In the genomic region with DNA sequence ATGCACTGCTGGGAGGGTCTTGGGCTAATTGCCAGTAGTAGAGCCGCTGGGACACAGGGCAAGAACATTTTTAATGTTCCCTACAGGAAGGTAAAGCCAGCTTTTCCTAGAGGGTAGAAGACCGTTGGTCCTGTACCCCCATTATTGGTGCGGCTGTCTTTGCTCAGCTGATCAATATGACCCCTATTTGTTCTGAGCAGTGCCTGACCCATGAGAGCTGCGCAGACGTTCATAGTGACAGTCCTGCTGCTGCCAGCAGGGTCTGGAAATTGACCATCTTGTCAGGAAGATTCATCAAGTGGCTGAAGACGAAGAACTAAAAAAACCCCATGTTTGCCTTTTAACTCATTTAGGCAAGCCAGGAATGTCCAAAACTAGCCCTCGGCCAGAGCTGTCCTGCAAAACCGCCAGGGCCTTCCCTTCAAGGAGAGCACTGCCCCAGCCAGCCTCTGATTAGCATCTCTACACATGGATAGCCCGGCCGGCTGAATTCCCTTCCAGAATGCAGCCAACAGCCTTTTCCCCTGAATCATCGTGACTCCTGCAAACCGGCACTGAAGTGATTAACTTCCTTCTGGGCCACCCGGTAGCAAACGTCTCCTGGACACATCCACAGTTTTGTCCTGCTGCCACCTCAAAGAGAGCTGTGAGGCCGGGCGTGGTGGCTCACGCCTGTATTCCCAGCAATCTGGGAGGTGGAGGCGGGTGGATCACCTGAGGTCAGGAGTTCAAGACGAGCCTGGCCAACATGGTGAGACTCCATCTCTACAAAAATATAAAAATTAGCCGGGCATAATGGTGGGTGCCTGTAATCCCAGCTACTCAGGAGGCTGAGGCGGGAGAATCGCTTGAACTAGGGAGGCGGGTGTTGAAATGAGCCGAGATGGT, we compare ENCODE assay signal across 1 cellular context.
TF ChIP-seq lines count a peak whose summit lies in the region.

No MANE protein-coding gene starts in this region.

TF ChIP-seq in K562, 482 proteins besides CTCF, POLR2A, EP300 and RAD21 (continued from another document and continues in another):
- TF ChIP-seq, protein P1, sequence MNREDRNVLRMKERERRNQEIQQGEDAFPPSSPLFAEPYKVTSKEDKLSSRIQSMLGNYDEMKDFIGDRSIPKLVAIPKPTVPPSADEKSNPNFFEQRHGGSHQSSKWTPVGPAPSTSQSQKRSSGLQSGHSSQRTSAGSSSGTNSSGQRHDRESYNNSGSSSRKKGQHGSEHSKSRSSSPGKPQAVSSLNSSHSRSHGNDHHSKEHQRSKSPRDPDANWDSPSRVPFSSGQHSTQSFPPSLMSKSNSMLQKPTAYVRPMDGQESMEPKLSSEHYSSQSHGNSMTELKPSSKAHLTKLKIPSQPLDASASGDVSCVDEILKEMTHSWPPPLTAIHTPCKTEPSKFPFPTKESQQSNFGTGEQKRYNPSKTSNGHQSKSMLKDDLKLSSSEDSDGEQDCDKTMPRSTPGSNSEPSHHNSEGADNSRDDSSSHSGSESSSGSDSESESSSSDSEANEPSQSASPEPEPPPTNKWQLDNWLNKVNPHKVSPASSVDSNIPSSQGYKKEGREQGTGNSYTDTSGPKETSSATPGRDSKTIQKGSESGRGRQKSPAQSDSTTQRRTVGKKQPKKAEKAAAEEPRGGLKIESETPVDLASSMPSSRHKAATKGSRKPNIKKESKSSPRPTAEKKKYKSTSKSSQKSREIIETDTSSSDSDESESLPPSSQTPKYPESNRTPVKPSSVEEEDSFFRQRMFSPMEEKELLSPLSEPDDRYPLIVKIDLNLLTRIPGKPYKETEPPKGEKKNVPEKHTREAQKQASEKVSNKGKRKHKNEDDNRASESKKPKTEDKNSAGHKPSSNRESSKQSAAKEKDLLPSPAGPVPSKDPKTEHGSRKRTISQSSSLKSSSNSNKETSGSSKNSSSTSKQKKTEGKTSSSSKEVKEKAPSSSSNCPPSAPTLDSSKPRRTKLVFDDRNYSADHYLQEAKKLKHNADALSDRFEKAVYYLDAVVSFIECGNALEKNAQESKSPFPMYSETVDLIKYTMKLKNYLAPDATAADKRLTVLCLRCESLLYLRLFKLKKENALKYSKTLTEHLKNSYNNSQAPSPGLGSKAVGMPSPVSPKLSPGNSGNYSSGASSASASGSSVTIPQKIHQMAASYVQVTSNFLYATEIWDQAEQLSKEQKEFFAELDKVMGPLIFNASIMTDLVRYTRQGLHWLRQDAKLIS (CRISPR knock-in tag; IDR thresholded peaks at IDR 0.05) = 0 out of 2 replicates have a peak, but pooled peaks have one; percentile 58
- TF ChIP-seq YY1 (IDR thresholded peaks at IDR 0.05; ENCODE audit: borderline replicate concordance in 1 of 3, control insufficient read depth in 1 of 3, extremely low read depth in 1 of 3, insufficient read depth in 3 of 3, insufficient read length in 1 of 3, insufficient replicate concordance in 2 of 3, low read depth in 1 of 3, low read length in 2 of 3) (no peak), TEAD4 (IDR thresholded peaks at IDR 0.05; ENCODE audit: low read length) (peak; percentile 63), TEAD4 (CRISPR knock-in tag; IDR thresholded peaks at IDR 0.05; ENCODE audit: borderline replicate concordance) (no peak), DNMT1 (IDR thresholded peaks at IDR 0.05) (no peak), CHCHD3 (CRISPR knock-in tag; IDR thresholded peaks at IDR 0.05) (no peak), MAZ (CRISPR knock-in tag; conservative IDR thresholded peaks at IDR 0.05 in 1 of 2, IDR thresholded peaks at IDR 0.05 in 1 of 2) (peak; percentile 42 to 67; a peak in 3 of 4 replicates), OTX1 (CRISPR knock-in tag; IDR thresholded peaks at IDR 0.05) (0 out of 2 replicates have a peak, but pooled peaks have one; percentile 58), ZNF232 (CRISPR knock-in tag; IDR thresholded peaks at IDR 0.05) (no peak), MED1 (CRISPR knock-in tag; IDR thresholded peaks at IDR 0.05; ENCODE audit: borderline replicate concordance) (no peak), TRIM24 (IDR thresholded peaks at IDR 0.05) (peak; percentile 43 to 68; a peak in 1 of 4 replicates), NCOR1 (IDR thresholded peaks at IDR 0.05) (peak; percentile 44; the same call in 1 of the 2 replicates), CEBPB (tag; IDR thresholded peaks at IDR 0.05) (no peak), NFIX (CRISPR knock-in tag; IDR thresholded peaks at IDR 0.05; ENCODE audit: low read depth) (no peak), PCBP1 (IDR thresholded peaks at IDR 0.05; ENCODE audit: low read depth, low read length, poor library complexity, severe bottlenecking) (no peak), SMAD3 (CRISPR knock-in tag; conservative IDR thresholded peaks at IDR 0.05) (0 out of 2 replicates have a peak, but pooled peaks have one; percentile 12), ILK (tag; IDR thresholded peaks at IDR 0.05; ENCODE audit: borderline replicate concordance, low read depth) (no peak), SREBF2 (CRISPR knock-in tag; IDR thresholded peaks at IDR 0.05) (no peak), ETV6 (IDR thresholded peaks at IDR 0.05; ENCODE audit: borderline replicate concordance in 1 of 2, low read depth in 2 of 2, low read length in 1 of 2) (no peak), ETV6 (CRISPR knock-in tag; IDR thresholded peaks at IDR 0.05; ENCODE audit: borderline replicate concordance) (no peak), ETV1 (tag; conservative IDR thresholded peaks at IDR 0.05; ENCODE audit: low read depth) (peak; percentile 45; the same call in 1 of the 2 replicates), ZEB2 (IDR thresholded peaks at IDR 0.05) (0 out of 2 replicates have a peak, but pooled peaks have one; percentile 12), HCFC1 (IDR thresholded peaks at IDR 0.05; ENCODE audit: low read depth, low read length) (0 out of 2 replicates have a peak, but pooled peaks have one; percentile 7), ZNF263 (CRISPR knock-in tag; IDR thresholded peaks at IDR 0.05; ENCODE audit: borderline replicate concordance) (no peak), ZNF79 (CRISPR knock-in tag; IDR thresholded peaks at IDR 0.05; ENCODE audit: low read depth) (no peak), MEIS2 (IDR thresholded peaks at IDR 0.05; ENCODE audit: partially characterized antibody) (peak; percentile 86), SMARCA4 (IDR thresholded peaks at IDR 0.05) (peak; percentile 90), ZNF766 (CRISPR knock-in tag; conservative IDR thresholded peaks at IDR 0.05) (peak; percentile 77; the same call in 1 of the 2 replicates), HNRNPLL (IDR thresholded peaks at IDR 0.05; ENCODE audit: low read depth, low read length, poor library complexity, severe bottlenecking) (no peak), HDAC2 (IDR thresholded peaks at IDR 0.05) (peak; percentile 78; the same call in 1 of the 2 replicates), SIN3B (IDR thresholded peaks at IDR 0.05; ENCODE audit: low read depth) (no peak)
- TF ChIP-seq, protein P2, sequence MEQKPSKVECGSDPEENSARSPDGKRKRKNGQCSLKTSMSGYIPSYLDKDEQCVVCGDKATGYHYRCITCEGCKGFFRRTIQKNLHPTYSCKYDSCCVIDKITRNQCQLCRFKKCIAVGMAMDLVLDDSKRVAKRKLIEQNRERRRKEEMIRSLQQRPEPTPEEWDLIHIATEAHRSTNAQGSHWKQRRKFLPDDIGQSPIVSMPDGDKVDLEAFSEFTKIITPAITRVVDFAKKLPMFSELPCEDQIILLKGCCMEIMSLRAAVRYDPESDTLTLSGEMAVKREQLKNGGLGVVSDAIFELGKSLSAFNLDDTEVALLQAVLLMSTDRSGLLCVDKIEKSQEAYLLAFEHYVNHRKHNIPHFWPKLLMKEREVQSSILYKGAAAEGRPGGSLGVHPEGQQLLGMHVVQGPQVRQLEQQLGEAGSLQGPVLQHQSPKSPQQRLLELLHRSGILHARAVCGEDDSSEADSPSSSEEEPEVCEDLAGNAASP (IDR thresholded peaks at IDR 0.05) = no peak
- TF ChIP-seq, protein P3, sequence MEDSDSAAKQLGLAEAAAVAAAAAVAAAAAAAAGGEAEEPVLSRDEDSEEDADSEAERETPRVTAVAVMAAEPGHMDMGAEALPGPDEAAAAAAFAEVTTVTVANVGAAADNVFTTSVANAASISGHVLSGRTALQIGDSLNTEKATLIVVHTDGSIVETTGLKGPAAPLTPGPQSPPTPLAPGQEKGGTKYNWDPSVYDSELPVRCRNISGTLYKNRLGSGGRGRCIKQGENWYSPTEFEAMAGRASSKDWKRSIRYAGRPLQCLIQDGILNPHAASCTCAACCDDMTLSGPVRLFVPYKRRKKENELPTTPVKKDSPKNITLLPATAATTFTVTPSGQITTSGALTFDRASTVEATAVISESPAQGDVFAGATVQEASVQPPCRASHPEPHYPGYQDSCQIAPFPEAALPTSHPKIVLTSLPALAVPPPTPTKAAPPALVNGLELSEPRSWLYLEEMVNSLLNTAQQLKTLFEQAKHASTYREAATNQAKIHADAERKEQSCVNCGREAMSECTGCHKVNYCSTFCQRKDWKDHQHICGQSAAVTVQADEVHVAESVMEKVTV (CRISPR knock-in tag; IDR thresholded peaks at IDR 0.05) = no peak
- TF ChIP-seq, protein P4, sequence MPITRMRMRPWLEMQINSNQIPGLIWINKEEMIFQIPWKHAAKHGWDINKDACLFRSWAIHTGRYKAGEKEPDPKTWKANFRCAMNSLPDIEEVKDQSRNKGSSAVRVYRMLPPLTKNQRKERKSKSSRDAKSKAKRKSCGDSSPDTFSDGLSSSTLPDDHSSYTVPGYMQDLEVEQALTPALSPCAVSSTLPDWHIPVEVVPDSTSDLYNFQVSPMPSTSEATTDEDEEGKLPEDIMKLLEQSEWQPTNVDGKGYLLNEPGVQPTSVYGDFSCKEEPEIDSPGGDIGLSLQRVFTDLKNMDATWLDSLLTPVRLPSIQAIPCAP (CRISPR knock-in tag; IDR thresholded peaks at IDR 0.05; ENCODE audit: borderline replicate concordance) = no peak
- TF ChIP-seq, protein P5, sequence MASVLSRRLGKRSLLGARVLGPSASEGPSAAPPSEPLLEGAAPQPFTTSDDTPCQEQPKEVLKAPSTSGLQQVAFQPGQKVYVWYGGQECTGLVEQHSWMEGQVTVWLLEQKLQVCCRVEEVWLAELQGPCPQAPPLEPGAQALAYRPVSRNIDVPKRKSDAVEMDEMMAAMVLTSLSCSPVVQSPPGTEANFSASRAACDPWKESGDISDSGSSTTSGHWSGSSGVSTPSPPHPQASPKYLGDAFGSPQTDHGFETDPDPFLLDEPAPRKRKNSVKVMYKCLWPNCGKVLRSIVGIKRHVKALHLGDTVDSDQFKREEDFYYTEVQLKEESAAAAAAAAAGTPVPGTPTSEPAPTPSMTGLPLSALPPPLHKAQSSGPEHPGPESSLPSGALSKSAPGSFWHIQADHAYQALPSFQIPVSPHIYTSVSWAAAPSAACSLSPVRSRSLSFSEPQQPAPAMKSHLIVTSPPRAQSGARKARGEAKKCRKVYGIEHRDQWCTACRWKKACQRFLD (CRISPR knock-in tag; IDR thresholded peaks at IDR 0.05) = peak; percentile 95
- TF ChIP-seq, protein P6, sequence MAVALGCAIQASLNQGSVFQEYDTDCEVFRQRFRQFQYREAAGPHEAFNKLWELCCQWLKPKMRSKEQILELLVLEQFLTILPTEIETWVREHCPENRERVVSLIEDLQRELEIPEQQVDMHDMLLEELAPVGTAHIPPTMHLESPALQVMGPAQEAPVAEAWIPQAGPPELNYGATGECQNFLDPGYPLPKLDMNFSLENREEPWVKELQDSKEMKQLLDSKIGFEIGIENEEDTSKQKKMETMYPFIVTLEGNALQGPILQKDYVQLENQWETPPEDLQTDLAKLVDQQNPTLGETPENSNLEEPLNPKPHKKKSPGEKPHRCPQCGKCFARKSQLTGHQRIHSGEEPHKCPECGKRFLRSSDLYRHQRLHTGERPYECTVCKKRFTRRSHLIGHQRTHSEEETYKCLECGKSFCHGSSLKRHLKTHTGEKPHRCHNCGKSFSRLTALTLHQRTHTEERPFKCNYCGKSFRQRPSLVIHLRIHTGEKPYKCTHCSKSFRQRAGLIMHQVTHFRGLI (CRISPR knock-in tag; IDR thresholded peaks at IDR 0.05) = no peak
- TF ChIP-seq, protein P7, sequence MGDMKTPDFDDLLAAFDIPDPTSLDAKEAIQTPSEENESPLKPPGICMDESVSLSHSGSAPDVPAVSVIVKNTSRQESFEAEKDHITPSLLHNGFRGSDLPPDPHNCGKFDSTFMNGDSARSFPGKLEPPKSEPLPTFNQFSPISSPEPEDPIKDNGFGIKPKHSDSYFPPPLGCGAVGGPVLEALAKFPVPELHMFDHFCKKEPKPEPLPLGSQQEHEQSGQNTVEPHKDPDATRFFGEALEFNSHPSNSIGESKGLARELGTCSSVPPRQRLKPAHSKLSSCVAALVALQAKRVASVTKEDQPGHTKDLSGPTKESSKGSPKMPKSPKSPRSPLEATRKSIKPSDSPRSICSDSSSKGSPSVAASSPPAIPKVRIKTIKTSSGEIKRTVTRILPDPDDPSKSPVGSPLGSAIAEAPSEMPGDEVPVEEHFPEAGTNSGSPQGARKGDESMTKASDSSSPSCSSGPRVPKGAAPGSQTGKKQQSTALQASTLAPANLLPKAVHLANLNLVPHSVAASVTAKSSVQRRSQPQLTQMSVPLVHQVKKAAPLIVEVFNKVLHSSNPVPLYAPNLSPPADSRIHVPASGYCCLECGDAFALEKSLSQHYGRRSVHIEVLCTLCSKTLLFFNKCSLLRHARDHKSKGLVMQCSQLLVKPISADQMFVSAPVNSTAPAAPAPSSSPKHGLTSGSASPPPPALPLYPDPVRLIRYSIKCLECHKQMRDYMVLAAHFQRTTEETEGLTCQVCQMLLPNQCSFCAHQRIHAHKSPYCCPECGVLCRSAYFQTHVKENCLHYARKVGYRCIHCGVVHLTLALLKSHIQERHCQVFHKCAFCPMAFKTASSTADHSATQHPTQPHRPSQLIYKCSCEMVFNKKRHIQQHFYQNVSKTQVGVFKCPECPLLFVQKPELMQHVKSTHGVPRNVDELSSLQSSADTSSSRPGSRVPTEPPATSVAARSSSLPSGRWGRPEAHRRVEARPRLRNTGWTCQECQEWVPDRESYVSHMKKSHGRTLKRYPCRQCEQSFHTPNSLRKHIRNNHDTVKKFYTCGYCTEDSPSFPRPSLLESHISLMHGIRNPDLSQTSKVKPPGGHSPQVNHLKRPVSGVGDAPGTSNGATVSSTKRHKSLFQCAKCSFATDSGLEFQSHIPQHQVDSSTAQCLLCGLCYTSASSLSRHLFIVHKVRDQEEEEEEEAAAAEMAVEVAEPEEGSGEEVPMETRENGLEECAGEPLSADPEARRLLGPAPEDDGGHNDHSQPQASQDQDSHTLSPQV (IDR thresholded peaks at IDR 0.05) = peak; percentile 96
- TF ChIP-seq, protein P8, sequence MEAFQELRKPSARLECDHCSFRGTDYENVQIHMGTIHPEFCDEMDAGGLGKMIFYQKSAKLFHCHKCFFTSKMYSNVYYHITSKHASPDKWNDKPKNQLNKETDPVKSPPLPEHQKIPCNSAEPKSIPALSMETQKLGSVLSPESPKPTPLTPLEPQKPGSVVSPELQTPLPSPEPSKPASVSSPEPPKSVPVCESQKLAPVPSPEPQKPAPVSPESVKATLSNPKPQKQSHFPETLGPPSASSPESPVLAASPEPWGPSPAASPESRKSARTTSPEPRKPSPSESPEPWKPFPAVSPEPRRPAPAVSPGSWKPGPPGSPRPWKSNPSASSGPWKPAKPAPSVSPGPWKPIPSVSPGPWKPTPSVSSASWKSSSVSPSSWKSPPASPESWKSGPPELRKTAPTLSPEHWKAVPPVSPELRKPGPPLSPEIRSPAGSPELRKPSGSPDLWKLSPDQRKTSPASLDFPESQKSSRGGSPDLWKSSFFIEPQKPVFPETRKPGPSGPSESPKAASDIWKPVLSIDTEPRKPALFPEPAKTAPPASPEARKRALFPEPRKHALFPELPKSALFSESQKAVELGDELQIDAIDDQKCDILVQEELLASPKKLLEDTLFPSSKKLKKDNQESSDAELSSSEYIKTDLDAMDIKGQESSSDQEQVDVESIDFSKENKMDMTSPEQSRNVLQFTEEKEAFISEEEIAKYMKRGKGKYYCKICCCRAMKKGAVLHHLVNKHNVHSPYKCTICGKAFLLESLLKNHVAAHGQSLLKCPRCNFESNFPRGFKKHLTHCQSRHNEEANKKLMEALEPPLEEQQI (IDR thresholded peaks at IDR 0.05) = no peak
